Comparison of ENCODE assay signal across 1 cellular context in the genomic region with DNA sequence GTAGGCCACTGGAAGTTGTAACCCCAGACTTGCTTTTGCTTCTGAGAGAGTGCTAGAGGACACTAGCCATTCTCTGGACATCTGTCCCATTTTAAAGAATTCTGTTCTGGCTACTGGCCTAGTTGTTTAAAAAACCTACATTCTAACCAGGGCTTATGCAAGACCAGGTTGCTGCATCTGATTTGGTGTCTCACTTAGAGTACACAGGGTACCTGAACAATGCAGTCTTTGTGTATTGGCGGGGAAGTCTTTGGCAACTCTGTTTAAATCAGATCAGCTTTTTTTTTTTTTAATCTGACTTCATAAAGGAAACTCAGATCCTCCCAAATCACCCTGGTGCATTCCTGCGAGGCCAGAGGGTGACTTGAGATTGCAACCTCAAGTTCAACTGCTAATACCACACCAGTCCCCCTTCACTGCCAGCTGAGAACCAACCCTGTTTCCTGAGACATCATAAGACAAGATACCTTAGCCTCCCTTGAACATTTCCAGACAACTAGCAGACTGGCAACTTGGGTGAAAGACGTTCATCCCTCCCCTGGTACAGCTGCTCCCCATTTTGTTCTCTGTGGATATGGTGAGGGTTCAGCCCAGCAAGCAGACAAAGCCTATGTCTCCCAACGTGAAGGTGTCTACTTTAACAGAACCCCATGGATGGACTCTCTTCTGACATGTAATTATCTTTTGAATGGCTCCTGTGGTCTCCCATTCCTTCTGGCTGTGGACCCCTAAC.
TF ChIP-seq lines count a peak whose summit lies in the region.

No MANE protein-coding gene starts in this region.

TF ChIP-seq in HepG2, 621 proteins besides CTCF, POLR2A, EP300 and RAD21 (continued from another document and continues in another):
- TF ChIP-seq E2F2 (CRISPR knock-in tag; IDR thresholded peaks at IDR 0.05; ENCODE audit: borderline replicate concordance): no peak
- no peak for TF ChIP-seq PRMT3 (CRISPR knock-in tag; IDR thresholded peaks at IDR 0.05; ENCODE audit: borderline replicate concordance, low read depth)
- TF ChIP-seq ZNF484 (CRISPR knock-in tag; IDR thresholded peaks at IDR 0.05; ENCODE audit: borderline replicate concordance, low read depth): no peak
- TF ChIP-seq ELF3 (CRISPR knock-in tag; IDR thresholded peaks at IDR 0.05): peak; percentile 44
- TF ChIP-seq, protein P1, sequence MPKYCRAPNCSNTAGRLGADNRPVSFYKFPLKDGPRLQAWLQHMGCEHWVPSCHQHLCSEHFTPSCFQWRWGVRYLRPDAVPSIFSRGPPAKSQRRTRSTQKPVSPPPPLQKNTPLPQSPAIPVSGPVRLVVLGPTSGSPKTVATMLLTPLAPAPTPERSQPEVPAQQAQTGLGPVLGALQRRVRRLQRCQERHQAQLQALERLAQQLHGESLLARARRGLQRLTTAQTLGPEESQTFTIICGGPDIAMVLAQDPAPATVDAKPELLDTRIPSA (CRISPR knock-in tag; IDR thresholded peaks at IDR 0.05; ENCODE audit: borderline replicate concordance): no peak
- TF ChIP-seq ZNF430 (CRISPR knock-in tag; IDR thresholded peaks at IDR 0.05): no peak
- TF ChIP-seq ZNF264 (CRISPR knock-in tag; IDR thresholded peaks at IDR 0.05): no peak
- TF ChIP-seq, protein P2, sequence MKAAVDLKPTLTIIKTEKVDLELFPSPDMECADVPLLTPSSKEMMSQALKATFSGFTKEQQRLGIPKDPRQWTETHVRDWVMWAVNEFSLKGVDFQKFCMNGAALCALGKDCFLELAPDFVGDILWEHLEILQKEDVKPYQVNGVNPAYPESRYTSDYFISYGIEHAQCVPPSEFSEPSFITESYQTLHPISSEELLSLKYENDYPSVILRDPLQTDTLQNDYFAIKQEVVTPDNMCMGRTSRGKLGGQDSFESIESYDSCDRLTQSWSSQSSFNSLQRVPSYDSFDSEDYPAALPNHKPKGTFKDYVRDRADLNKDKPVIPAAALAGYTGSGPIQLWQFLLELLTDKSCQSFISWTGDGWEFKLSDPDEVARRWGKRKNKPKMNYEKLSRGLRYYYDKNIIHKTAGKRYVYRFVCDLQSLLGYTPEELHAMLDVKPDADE (CRISPR knock-in tag; IDR thresholded peaks at IDR 0.05): no peak
- TF ChIP-seq RELA (CRISPR knock-in tag; IDR thresholded peaks at IDR 0.05): no peak
- TF ChIP-seq ARNT (IDR thresholded peaks at IDR 0.05): no peak
- no peak for TF ChIP-seq ZNF547 (CRISPR knock-in tag; IDR thresholded peaks at IDR 0.05)
- TF ChIP-seq ZSCAN25 (CRISPR knock-in tag; IDR thresholded peaks at IDR 0.05): no peak
- no peak for TF ChIP-seq ZBTB14 (CRISPR knock-in tag; IDR thresholded peaks at IDR 0.05)
- no peak for TF ChIP-seq SETDB1 (CRISPR knock-in tag; IDR thresholded peaks at IDR 0.05; ENCODE audit: borderline replicate concordance)
- no peak for TF ChIP-seq MTF2 (CRISPR knock-in tag; IDR thresholded peaks at IDR 0.05; ENCODE audit: borderline replicate concordance)
- peak; percentile 65; the same call in 1 of the 2 replicates for TF ChIP-seq SOX5 (CRISPR knock-in tag; IDR thresholded peaks at IDR 0.05; ENCODE audit: borderline replicate concordance)
- no peak for TF ChIP-seq ZSCAN12 (CRISPR knock-in tag; IDR thresholded peaks at IDR 0.05)
- TF ChIP-seq ZNF749 (CRISPR knock-in tag; IDR thresholded peaks at IDR 0.05; ENCODE audit: borderline replicate concordance): no peak
- TF ChIP-seq ZNF441 (CRISPR knock-in tag; IDR thresholded peaks at IDR 0.05; ENCODE audit: borderline replicate concordance): no peak
- TF ChIP-seq HOMEZ (CRISPR knock-in tag; IDR thresholded peaks at IDR 0.05; ENCODE audit: low read depth): no peak
- no peak for TF ChIP-seq ZNF615 (CRISPR knock-in tag; IDR thresholded peaks at IDR 0.05; ENCODE audit: borderline replicate concordance)
- TF ChIP-seq MLXIP (CRISPR knock-in tag; IDR thresholded peaks at IDR 0.05; ENCODE audit: borderline replicate concordance): no peak
- TF ChIP-seq PLRG1 (conservative IDR thresholded peaks at IDR 0.05): no peak
- TF ChIP-seq ZKSCAN5 (CRISPR knock-in tag; IDR thresholded peaks at IDR 0.05): no peak
- TF ChIP-seq MNT (IDR thresholded peaks at IDR 0.05): no peak
- TF ChIP-seq, protein P3, sequence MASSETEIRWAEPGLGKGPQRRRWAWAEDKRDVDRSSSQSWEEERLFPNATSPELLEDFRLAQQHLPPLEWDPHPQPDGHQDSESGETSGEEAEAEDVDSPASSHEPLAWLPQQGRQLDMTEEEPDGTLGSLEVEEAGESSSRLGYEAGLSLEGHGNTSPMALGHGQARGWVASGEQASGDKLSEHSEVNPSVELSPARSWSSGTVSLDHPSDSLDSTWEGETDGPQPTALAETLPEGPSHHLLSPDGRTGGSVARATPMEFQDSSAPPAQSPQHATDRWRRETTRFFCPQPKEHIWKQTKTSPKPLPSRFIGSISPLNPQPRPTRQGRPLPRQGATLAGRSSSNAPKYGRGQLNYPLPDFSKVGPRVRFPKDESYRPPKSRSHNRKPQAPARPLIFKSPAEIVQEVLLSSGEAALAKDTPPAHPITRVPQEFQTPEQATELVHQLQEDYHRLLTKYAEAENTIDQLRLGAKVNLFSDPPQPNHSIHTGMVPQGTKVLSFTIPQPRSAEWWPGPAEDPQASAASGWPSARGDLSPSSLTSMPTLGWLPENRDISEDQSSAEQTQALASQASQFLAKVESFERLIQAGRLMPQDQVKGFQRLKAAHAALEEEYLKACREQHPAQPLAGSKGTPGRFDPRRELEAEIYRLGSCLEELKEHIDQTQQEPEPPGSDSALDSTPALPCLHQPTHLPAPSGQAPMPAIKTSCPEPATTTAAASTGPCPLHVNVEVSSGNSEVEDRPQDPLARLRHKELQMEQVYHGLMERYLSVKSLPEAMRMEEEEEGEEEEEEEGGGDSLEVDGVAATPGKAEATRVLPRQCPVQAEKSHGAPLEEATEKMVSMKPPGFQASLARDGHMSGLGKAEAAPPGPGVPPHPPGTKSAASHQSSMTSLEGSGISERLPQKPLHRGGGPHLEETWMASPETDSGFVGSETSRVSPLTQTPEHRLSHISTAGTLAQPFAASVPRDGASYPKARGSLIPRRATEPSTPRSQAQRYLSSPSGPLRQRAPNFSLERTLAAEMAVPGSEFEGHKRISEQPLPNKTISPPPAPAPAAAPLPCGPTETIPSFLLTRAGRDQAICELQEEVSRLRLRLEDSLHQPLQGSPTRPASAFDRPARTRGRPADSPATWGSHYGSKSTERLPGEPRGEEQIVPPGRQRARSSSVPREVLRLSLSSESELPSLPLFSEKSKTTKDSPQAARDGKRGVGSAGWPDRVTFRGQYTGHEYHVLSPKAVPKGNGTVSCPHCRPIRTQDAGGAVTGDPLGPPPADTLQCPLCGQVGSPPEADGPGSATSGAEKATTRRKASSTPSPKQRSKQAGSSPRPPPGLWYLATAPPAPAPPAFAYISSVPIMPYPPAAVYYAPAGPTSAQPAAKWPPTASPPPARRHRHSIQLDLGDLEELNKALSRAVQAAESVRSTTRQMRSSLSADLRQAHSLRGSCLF (CRISPR knock-in tag; IDR thresholded peaks at IDR 0.05; ENCODE audit: borderline replicate concordance): no peak
- TF ChIP-seq, protein P4, sequence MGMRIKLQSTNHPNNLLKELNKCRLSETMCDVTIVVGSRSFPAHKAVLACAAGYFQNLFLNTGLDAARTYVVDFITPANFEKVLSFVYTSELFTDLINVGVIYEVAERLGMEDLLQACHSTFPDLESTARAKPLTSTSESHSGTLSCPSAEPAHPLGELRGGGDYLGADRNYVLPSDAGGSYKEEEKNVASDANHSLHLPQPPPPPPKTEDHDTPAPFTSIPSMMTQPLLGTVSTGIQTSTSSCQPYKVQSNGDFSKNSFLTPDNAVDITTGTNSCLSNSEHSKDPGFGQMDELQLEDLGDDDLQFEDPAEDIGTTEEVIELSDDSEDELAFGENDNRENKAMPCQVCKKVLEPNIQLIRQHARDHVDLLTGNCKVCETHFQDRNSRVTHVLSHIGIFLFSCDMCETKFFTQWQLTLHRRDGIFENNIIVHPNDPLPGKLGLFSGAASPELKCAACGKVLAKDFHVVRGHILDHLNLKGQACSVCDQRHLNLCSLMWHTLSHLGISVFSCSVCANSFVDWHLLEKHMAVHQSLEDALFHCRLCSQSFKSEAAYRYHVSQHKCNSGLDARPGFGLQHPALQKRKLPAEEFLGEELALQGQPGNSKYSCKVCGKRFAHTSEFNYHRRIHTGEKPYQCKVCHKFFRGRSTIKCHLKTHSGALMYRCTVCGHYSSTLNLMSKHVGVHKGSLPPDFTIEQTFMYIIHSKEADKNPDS (CRISPR knock-in tag; IDR thresholded peaks at IDR 0.05): no peak
- TF ChIP-seq ZNF18 (CRISPR knock-in tag; IDR thresholded peaks at IDR 0.05; ENCODE audit: insufficient replicate concordance): no peak
- no peak for TF ChIP-seq ZBTB38 (CRISPR knock-in tag; IDR thresholded peaks at IDR 0.05)
- no peak for TF ChIP-seq ZNF354B (CRISPR knock-in tag; IDR thresholded peaks at IDR 0.05)
- TF ChIP-seq JUN (CRISPR knock-in tag; IDR thresholded peaks at IDR 0.05): no peak
